Comparison of ENCODE assay signal across 18 cellular contexts in genomic region chr4:130901321-130901720, GRCh38.
"Had no signal": no experiment of that assay in that cellular context is flagged by ENCODE, and none has a peak within 500 bp of the region (broad histone marks: within the 10 kb centered on the region; RNA-seq: fewer than 3 reads in every experiment).

No MANE protein-coding gene starts in this region.

- H3K27ac ChIP-seq: coronary artery, dorsolateral prefrontal cortex, esophagus muscularis mucosa, gastrocnemius medialis, heart right ventricle, left lung, lower lobe of right lung had no signal

- H3K4me1 ChIP-seq: esophagus muscularis mucosa, gastrocnemius medialis, heart right ventricle, left lung, lower lobe of right lung had no signal

- H3K9me3 ChIP-seq: esophagus muscularis mucosa, gastrocnemius medialis, heart right ventricle, left lung, lower lobe of right lung, mucosa of descending colon had no signal

- DNase-seq: dermis blood vessel endothelial cell; dorsolateral prefrontal cortex; effector CD4-positive, alpha-beta T cell; effector memory CD4-positive, alpha-beta T cell; foreskin melanocyte; gastrocnemius medialis; glutamatergic neuron; head of caudate nucleus; heart right ventricle; hippocampal formation; left cardiac atrium; left lung; left ventricle myocardium superior; lower lobe of right lung; mucosa of descending colon; naive B cell had no signal

- H3K36me3 ChIP-seq: esophagus muscularis mucosa, gastrocnemius medialis, heart right ventricle, left lung, lower lobe of right lung had no signal

- H3K27me3 ChIP-seq: dorsolateral prefrontal cortex, esophagus muscularis mucosa, gastrocnemius medialis, heart right ventricle, left lung had no signal

- H3K4me3 ChIP-seq: coronary artery, dorsolateral prefrontal cortex, esophagus muscularis mucosa, gastrocnemius medialis, heart right ventricle, left lung, lower lobe of right lung, mucosa of descending colon had no signal

- ATAC-seq: gastrocnemius medialis, heart right ventricle, left cardiac atrium, left lung, left ventricle myocardium superior, lower lobe of right lung, mucosa of descending colon had no signal
